Comparison of ENCODE assay signal across 21 cellular contexts in the genomic region with DNA sequence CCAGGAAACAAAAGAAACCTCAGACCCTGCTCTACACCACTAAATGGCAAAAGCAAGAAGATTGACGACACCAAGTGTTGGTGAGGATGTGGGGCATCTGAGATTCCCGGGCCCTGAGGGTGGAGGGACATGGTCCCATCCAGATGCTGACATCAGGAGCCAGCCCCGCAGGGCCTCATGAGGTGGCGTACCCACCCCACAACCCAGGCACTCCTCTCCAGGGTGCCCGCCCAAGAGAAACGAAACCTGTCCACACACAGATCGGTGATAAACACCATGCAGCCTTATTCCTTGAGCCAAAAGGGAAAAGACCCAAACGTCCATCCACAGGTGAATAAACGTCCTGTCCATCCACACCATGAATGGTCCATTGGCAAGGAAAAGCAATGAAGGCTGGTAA. TPM values are rescaled to one million over a fixed set of nuclear protein-coding genes. Genes with fewer than 3 reads are reported as not detected.
DNase-seq lines count a peak whose midpoint lies in the region; ATAC-seq and TF ChIP-seq lines count a peak whose summit lies in the region.
"Had no signal": no experiment of that assay in that cellular context is flagged by ENCODE, and none has a peak within 500 bp of the region (broad histone marks: within the 10 kb centered on the region; RNA-seq: fewer than 3 reads in every experiment).

No MANE protein-coding gene starts in this region.

- H3K36me3 ChIP-seq in heart right ventricle, result no peaks in the 10 kb centered on the region
- H3K36me3 ChIP-seq in endodermal cell (ENCODE audit: control insufficient read depth, insufficient read depth, low read length), result no peaks in the 10 kb centered on the region
- H3K36me3 ChIP-seq in hepatocyte (replicated peaks; ENCODE audit: insufficient read depth, low read depth), result no peaks in the 10 kb centered on the region
- H3K36me3 ChIP-seq: BLaER1 had no signal

- H3K4me1 Mint-ChIP-seq in endodermal cell, result no peaks in the 10 kb centered on the region
- no peaks in the 10 kb centered on the region for H3K4me1 Mint-ChIP-seq in osteocyte (ENCODE audit: unreplicated experiment)
- no peaks in the 10 kb centered on the region for H3K4me1 Mint-ChIP-seq in type B pancreatic cell (ENCODE audit: unreplicated experiment)
- H3K4me1 Mint-ChIP-seq: CD14-positive monocyte had no signal

- DNase-seq in cardiac septum (ENCODE audit: low spot score) (peak; percentile 22), heart right ventricle (no peak), endodermal cell (peak; percentile 13), osteocyte (ENCODE audit: extremely low spot score, unreplicated experiment) (peak; percentile 75), type B pancreatic cell (ENCODE audit: extremely low spot score, unreplicated experiment) (peak; percentile 36), hepatocyte (ENCODE audit: low spot score) (no peak), HPDE6-E6E7 (ENCODE audit: extremely low spot score) (no peak)
- no peak for DNase-seq in activated CD4-positive, alpha-beta T cell treated with anti-CD3 and anti-CD28 coated beads for 1 hour
- DNase-seq: 8988T; Calu3; CD4-positive, alpha-beta memory T cell; DMS79 treated with DMSO at 0.1 percent for 48 hours; GF-D8; GOT3; H7; HFFc6 had no signal

- H3K27ac Mint-ChIP-seq in endodermal cell (no peak overlapping the region), osteocyte (ENCODE audit: unreplicated experiment) (no peak overlapping the region), type B pancreatic cell (no peak overlapping the region)
- H3K27ac Mint-ChIP-seq: CD14-positive monocyte; CD4-positive, alpha-beta memory T cell; HFFc6 had no signal

- no peak overlapping the region for H3K4me3 Mint-ChIP-seq in endodermal cell
- no peak overlapping the region for H3K4me3 Mint-ChIP-seq in osteocyte (ENCODE audit: unreplicated experiment)
- H3K4me3 Mint-ChIP-seq in type B pancreatic cell, result no peak overlapping the region
- H3K4me3 Mint-ChIP-seq: CD14-positive monocyte; CD4-positive, alpha-beta memory T cell; HFFc6 had no signal

- no peaks in the 10 kb centered on the region for H3K79me2 ChIP-seq in hepatocyte

- H3K27me3 ChIP-seq in heart right ventricle (peaks cover 0 to 4% (median 0%) of the 10 kb centered on the region in 7 donors), endodermal cell (ENCODE audit: control insufficient read depth, insufficient read depth, low read length, poor library complexity, severe bottlenecking) (no peaks in the 10 kb centered on the region), hepatocyte (no peaks in the 10 kb centered on the region)
- H3K27me3 ChIP-seq: BLaER1 had no signal

- H3K9me3 Mint-ChIP-seq in endodermal cell, result peaks cover 40% of the 10 kb centered on the region
- peaks cover 36% of the 10 kb centered on the region for H3K9me3 Mint-ChIP-seq in osteocyte (ENCODE audit: unreplicated experiment)
- peaks cover 26% of the 10 kb centered on the region for H3K9me3 Mint-ChIP-seq in type B pancreatic cell

- H3K27me3 Mint-ChIP-seq in endodermal cell (ENCODE audit: insufficient read depth) (no peaks in the 10 kb centered on the region), osteocyte (ENCODE audit: unreplicated experiment) (no peaks in the 10 kb centered on the region), type B pancreatic cell (peaks cover 11% of the 10 kb centered on the region)
- H3K27me3 Mint-ChIP-seq: CD4-positive, alpha-beta memory T cell had no signal

- intact Hi-C loops in cardiac septum (cut with DNase I) (no loop called here), heart right ventricle (cut with DNase I) (no loop called here)

- H3K36me3 Mint-ChIP-seq in endodermal cell (ENCODE audit: low read depth) (no peaks in the 10 kb centered on the region), osteocyte (ENCODE audit: unreplicated experiment) (no peaks in the 10 kb centered on the region), type B pancreatic cell (no peaks in the 10 kb centered on the region)
- H3K36me3 Mint-ChIP-seq: CD14-positive monocyte had no signal

- H3K9me3 ChIP-seq in heart right ventricle (peaks cover 0 to 26% (median 7%) of the 10 kb centered on the region in 11 donors), endodermal cell (ENCODE audit: control insufficient read depth, low read length) (peaks cover 30% of the 10 kb centered on the region), hepatocyte (ENCODE audit: low read depth) (no peaks in the 10 kb centered on the region)

- H3K4me1 ChIP-seq in heart right ventricle, result no peaks in the 10 kb centered on the region
- no peaks in the 10 kb centered on the region for H3K4me1 ChIP-seq in endodermal cell (ENCODE audit: control insufficient read depth, insufficient read depth, low read length)
- H3K4me1 ChIP-seq in hepatocyte (ENCODE audit: insufficient read depth), result no peaks in the 10 kb centered on the region

- no peak overlapping the region for H2AFZ ChIP-seq in hepatocyte

- no peak overlapping the region for H3K9ac ChIP-seq in endodermal cell (ENCODE audit: extremely low read depth, low read length, poor library complexity, severe bottlenecking)
- H3K9ac ChIP-seq: BLaER1 had no signal

- no peaks in the 10 kb centered on the region for H3K9me2 ChIP-seq in hepatocyte (replicated peaks; ENCODE audit: insufficient read depth)

- no peaks in the 10 kb centered on the region for H4K20me1 ChIP-seq in hepatocyte (ENCODE audit: insufficient read depth, poor library complexity, severe bottlenecking)
- H4K20me1 ChIP-seq: BLaER1 had no signal

- no peak overlapping the region for H3K4me2 ChIP-seq in hepatocyte
- H3K4me2 ChIP-seq: BLaER1 had no signal

- TF ChIP-seq CTCF in heart right ventricle (IDR thresholded peaks at IDR 0.05), result no peak
- TF ChIP-seq CTCF in endodermal cell (conservative IDR thresholded peaks at IDR 0.05), result no peak
- no peak for TF ChIP-seq CTCF in osteocyte (IDR thresholded peaks at IDR 0.05)
- no peak for TF ChIP-seq CTCF in type B pancreatic cell (conservative IDR thresholded peaks at IDR 0.05)
- TF ChIP-seq CTCF in hepatocyte (IDR thresholded peaks at IDR 0.05; ENCODE audit: poor library complexity), result no peak

- H3K27ac ChIP-seq in heart right ventricle (no peak overlapping the region), endodermal cell (ENCODE audit: low read depth, low read length) (no peak overlapping the region), hepatocyte (no peak overlapping the region)
- H3K27ac ChIP-seq: BLaER1 had no signal

- WGBS in heart right ventricle, 2 donors, result 76 to 79% methylated on average over 9 of the region's 9 CpGs
- WGBS in endodermal cell (ENCODE audit: insufficient coverage in 1 of 2, insufficient read length in 1 of 2), 2 experiments, result 86 to 90% methylated on average over 2 to 9 of the region's 9 CpGs
- 87% methylated on average over 9 of the region's 9 CpGs for WGBS in hepatocyte (ENCODE audit: low lambda C conversion rate, missing lambda C conversion rate)

- H3K4me3 ChIP-seq in heart right ventricle (no peak overlapping the region), endodermal cell (ENCODE audit: low read length) (no peak overlapping the region), hepatocyte (no peak overlapping the region)
- H3K4me3 ChIP-seq: BLaER1 had no signal

- ATAC-seq in heart right ventricle, result no peak
- ATAC-seq: HCT116 had no signal

RNA-seq across cellular contexts. Expression of a gene that starts 54.8 kb away (rescaled TPM):
- total RNA-seq in cardiac septum (67.8 TPM), heart right ventricle (100 to 1,000 TPM in 1 of 10 donors, 10 to 100 TPM in 9; 55.0 to 124 (median 75.1) TPM), endodermal cell (not detected), osteocyte (not detected in 2 replicates), type B pancreatic cell (ENCODE audit: low replicate concordance) (not detected in 2 replicates), hepatocyte (1.2 and 2.4 TPM in 2 replicates)
- polyA plus RNA-seq in heart right ventricle (100 to 1,000 TPM in 1 of 2 donors, 10 to 100 TPM in 1; 13.8 to 139 TPM), hepatocyte (1.1 and 4.5 TPM in 2 replicates)
- polyA plus RNA-seq in endodermal cell (2013, experiment 1 of 2), result not detected
- polyA plus RNA-seq in endodermal cell (2013, experiment 2 of 2), result not detected
- total RNA-seq: A673; Calu3; CD4-positive, alpha-beta memory T cell; H7; HFFc6 had no signal
- polyA plus RNA-seq: AG04450; CD14-positive monocyte; CD4-positive, alpha-beta memory T cell had no signal

Comparison
In these comparisons a context has a peak if more than half of its experiments do, and no peak if none do; other contexts are left out.
1. DNase-seq: peak in cardiac septum (single experiment), endodermal cell (single experiment), osteocyte (single experiment) and type B pancreatic cell (single experiment); none in heart right ventricle (0 of 2), hepatocyte (single experiment), HPDE6-E6E7 (single experiment) and activated CD4-positive, alpha-beta T cell treated with anti-CD3 and anti-CD28 coated beads for 1 hour (single experiment).
2. RNA of a gene that starts 54.8 kb away (total RNA-seq): 55.0 to 124 TPM in heart right ventricle and 67.8 TPM in cardiac septum (single experiment); 1.2 to 2.4 TPM in hepatocyte, not detected in endodermal cell, not detected in osteocyte and not detected in type B pancreatic cell; every median in the first group is over 10 times any median in the second.